Comparison of ENCODE assay signal across 21 cellular contexts in the genomic region with DNA sequence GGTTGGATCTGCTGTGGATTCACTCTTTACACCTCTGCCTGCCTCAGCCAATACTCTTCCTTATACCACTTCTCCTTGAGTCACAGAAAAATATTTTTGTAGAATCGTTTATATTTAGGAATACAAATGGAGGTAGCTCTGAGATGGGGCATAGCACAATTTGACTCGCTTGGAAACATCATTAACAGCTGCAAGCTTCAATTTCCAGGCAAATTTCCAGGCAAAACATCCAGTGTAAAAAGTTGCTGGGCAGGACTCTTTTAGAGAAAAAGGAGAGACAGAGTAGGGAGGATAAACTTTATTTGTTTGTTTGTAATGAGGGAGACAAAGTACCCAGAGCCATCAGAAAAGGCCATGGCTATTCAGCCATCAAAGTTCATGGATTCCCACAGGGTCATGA.
"Had no signal": no experiment of that assay in that cellular context is flagged by ENCODE, and none has a peak within 500 bp of the region (broad histone marks: within the 10 kb centered on the region; RNA-seq: fewer than 3 reads in every experiment).

No MANE protein-coding gene starts in this region.

- H3K27me3 ChIP-seq: brain microvascular endothelial cell, esophagus squamous epithelium had no signal

- H3K4me3 ChIP-seq: esophagus squamous epithelium, gastroesophageal sphincter had no signal

- H3K4me1 Mint-ChIP-seq: activated CD4-positive, alpha-beta memory T cell treated with anti-CD3 and anti-CD28 coated beads, Interleukin-2, amount 10 ng/mL, durations not matched to agents 7 days and 5 days; activated CD4-positive, alpha-beta T cell treated with anti-CD3 and anti-CD28 coated beads, Interleukin-2, amount 10 ng/mL, durations not matched to agents 7 days and 5 days; activated naive CD4-positive, alpha-beta T cell treated with anti-CD3 and anti-CD28 coated beads, Interleukin-2, amount 10 ng/mL, durations not matched to agents 7 days and 5 days; activated naive CD8-positive, alpha-beta T cell treated with anti-CD3 and anti-CD28 coated beads, Interleukin-2, amount 10 ng/mL, durations not matched to agents 7 days and 5 days; WTC11 had no signal

- H3K27ac Mint-ChIP-seq: activated CD4-positive, alpha-beta memory T cell treated with anti-CD3 and anti-CD28 coated beads, Interleukin-2, amount 10 ng/mL, durations not matched to agents 7 days and 5 days; activated CD4-positive, alpha-beta T cell treated with anti-CD3 and anti-CD28 coated beads, Interleukin-2, amount 10 ng/mL, durations not matched to agents 7 days and 5 days; activated naive CD4-positive, alpha-beta T cell treated with anti-CD3 and anti-CD28 coated beads, Interleukin-2, amount 10 ng/mL, durations not matched to agents 7 days and 5 days; activated naive CD4-positive, alpha-beta T cell treated with anti-CD3 and anti-CD28 coated beads, Interleukin-2, amount 50 U/mL, for 72 hours; activated naive CD8-positive, alpha-beta T cell treated with anti-CD3 and anti-CD28 coated beads, Interleukin-2, amount 10 ng/mL, durations not matched to agents 7 days and 5 days; activated T-cell treated with anti-CD3 and anti-CD28 coated beads, Interleukin-2, amount 50 U/mL, for 24 hours; activated T-cell treated with anti-CD3 and anti-CD28 coated beads, Interleukin-2, amount 50 U/mL, for 72 hours; WTC11 had no signal

- H3K4me1 ChIP-seq: esophagus squamous epithelium, gastroesophageal sphincter had no signal

- H3K9me3 ChIP-seq: esophagus squamous epithelium, gastroesophageal sphincter had no signal

- H3K4me3 Mint-ChIP-seq: activated CD4-positive, alpha-beta memory T cell treated with anti-CD3 and anti-CD28 coated beads, Interleukin-2, amount 10 ng/mL, durations not matched to agents 7 days and 5 days; activated CD4-positive, alpha-beta T cell treated with anti-CD3 and anti-CD28 coated beads, Interleukin-2, amount 10 ng/mL, durations not matched to agents 7 days and 5 days; activated naive CD4-positive, alpha-beta T cell treated with anti-CD3 and anti-CD28 coated beads, Interleukin-2, amount 10 ng/mL, durations not matched to agents 7 days and 5 days; activated naive CD8-positive, alpha-beta T cell treated with anti-CD3 and anti-CD28 coated beads, Interleukin-2, amount 10 ng/mL, durations not matched to agents 7 days and 5 days; activated T-cell treated with anti-CD3 and anti-CD28 coated beads, Interleukin-2, amount 50 U/mL, for 24 hours; activated T-cell treated with anti-CD3 and anti-CD28 coated beads, Interleukin-2, amount 50 U/mL, for 72 hours; WTC11 had no signal

- H3K9me3 Mint-ChIP-seq: activated naive CD8-positive, alpha-beta T cell treated with anti-CD3 and anti-CD28 coated beads, Interleukin-2, amount 10 ng/mL, durations not matched to agents 7 days and 5 days had no signal

- H3K27ac ChIP-seq: brain microvascular endothelial cell, epithelial cell of prostate, esophagus squamous epithelium, gastroesophageal sphincter had no signal

- DNase-seq: activated CD4-positive, alpha-beta memory T cell treated with anti-CD3 and anti-CD28 coated beads, Interleukin-2, amount 10 ng/mL, durations not matched to agents 7 days and 5 days; activated CD4-positive, alpha-beta T cell treated with anti-CD3 and anti-CD28 coated beads for 1 hour; activated CD4-positive, alpha-beta T cell treated with anti-CD3 and anti-CD28 coated beads for 4 hours; activated CD4-positive, alpha-beta T cell treated with anti-CD3 and anti-CD28 coated beads, Interleukin-2, amount 10 ng/mL, durations not matched to agents 7 days and 5 days; activated CD4-positive, alpha-beta T cell treated with anti-CD3 and anti-CD28 coated beads, Interleukin-2, amount 50 U/mL, for 4 hours; activated CD8-positive, alpha-beta memory T cell treated with anti-CD3 and anti-CD28 coated beads, Interleukin-2, amount 50 U/mL, for 48 hours; activated gamma-delta T cell; activated naive CD4-positive, alpha-beta T cell; activated naive CD4-positive, alpha-beta T cell treated with anti-CD3 and anti-CD28 coated beads, Interleukin-2, amount 10 ng/mL, durations not matched to agents 7 days and 5 days; activated naive CD8-positive, alpha-beta T cell treated with anti-CD3 and anti-CD28 coated beads, Interleukin-2, amount 10 ng/mL, durations not matched to agents 7 days and 5 days; activated T-cell treated with anti-CD3 and anti-CD28 coated beads for 4 hours; activated T-cell treated with anti-CD3 and anti-CD28 coated beads, Interleukin-2, amount 50 U/mL, for 24 hours; activated T-cell treated with anti-CD3 and anti-CD28 coated beads, Interleukin-2, amount 50 U/mL, for 72 hours; effector CD8-positive, alpha-beta T cell; esophagus squamous epithelium; T-helper 2 cell had no signal

- H3K36me3 ChIP-seq: brain microvascular endothelial cell, esophagus squamous epithelium, gastroesophageal sphincter had no signal

- H3K27me3 Mint-ChIP-seq: activated CD4-positive, alpha-beta memory T cell treated with anti-CD3 and anti-CD28 coated beads, Interleukin-2, amount 10 ng/mL, durations not matched to agents 7 days and 5 days; activated CD4-positive, alpha-beta T cell treated with anti-CD3 and anti-CD28 coated beads, Interleukin-2, amount 10 ng/mL, durations not matched to agents 7 days and 5 days; activated naive CD4-positive, alpha-beta T cell treated with anti-CD3 and anti-CD28 coated beads, Interleukin-2, amount 10 ng/mL, durations not matched to agents 7 days and 5 days; activated naive CD8-positive, alpha-beta T cell treated with anti-CD3 and anti-CD28 coated beads, Interleukin-2, amount 10 ng/mL, durations not matched to agents 7 days and 5 days; activated T-cell treated with anti-CD3 and anti-CD28 coated beads, Interleukin-2, amount 50 U/mL, for 24 hours had no signal

- H3K36me3 Mint-ChIP-seq: activated naive CD4-positive, alpha-beta T cell treated with anti-CD3 and anti-CD28 coated beads, Interleukin-2, amount 10 ng/mL, durations not matched to agents 7 days and 5 days; activated naive CD4-positive, alpha-beta T cell treated with anti-CD3 and anti-CD28 coated beads, Interleukin-2, amount 50 U/mL, for 72 hours; activated naive CD8-positive, alpha-beta T cell treated with anti-CD3 and anti-CD28 coated beads, Interleukin-2, amount 10 ng/mL, durations not matched to agents 7 days and 5 days had no signal
